ENCODE assay signal across 1 cellular context in the genomic region with DNA sequence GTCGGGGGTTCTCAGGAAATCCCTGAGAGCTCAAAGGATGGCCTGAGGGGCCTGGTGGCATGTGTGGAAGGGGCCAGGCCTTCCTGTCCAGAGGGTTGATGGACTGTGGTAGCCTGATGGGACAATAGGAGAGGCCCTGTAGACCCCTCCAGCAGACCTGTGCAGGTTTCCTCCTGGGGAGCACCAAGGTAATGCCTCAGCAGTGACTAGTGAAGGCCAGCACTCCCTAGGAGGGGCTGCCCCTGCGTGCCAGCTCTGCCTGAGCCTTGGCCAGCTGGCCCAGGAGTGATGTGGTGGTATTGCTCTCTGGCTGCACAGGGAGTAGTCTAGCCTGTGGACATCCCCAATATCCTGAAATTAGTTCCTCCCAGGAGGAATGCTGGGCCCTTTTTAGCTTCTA.
TF ChIP-seq lines count a peak whose summit lies in the region.

No MANE protein-coding gene starts in this region.

TF ChIP-seq in A549, 52 proteins besides CTCF, POLR2A, EP300 and RAD21 (continued from another document):
- no peak for TF ChIP-seq RCOR1 (IDR thresholded peaks at IDR 0.05; ENCODE audit: low read depth, low read length)
- TF ChIP-seq ZSCAN20 (CRISPR knock-in tag; IDR thresholded peaks at IDR 0.05) = no peak
- TF ChIP-seq, protein P1, sequence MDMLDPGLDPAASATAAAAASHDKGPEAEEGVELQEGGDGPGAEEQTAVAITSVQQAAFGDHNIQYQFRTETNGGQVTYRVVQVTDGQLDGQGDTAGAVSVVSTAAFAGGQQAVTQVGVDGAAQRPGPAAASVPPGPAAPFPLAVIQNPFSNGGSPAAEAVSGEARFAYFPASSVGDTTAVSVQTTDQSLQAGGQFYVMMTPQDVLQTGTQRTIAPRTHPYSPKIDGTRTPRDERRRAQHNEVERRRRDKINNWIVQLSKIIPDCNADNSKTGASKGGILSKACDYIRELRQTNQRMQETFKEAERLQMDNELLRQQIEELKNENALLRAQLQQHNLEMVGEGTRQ (IDR thresholded peaks at IDR 0.05) = no peak
- TF ChIP-seq ZFP36 (IDR thresholded peaks at IDR 0.05; ENCODE audit: borderline replicate concordance, partially characterized antibody) = no peak
- no peak for TF ChIP-seq POLR2AphosphoS2 (conservative IDR thresholded peaks at IDR 0.05; ENCODE audit: low read length)
- no peak for TF ChIP-seq HEYL (CRISPR knock-in tag; IDR thresholded peaks at IDR 0.05)
